In the genomic region with DNA sequence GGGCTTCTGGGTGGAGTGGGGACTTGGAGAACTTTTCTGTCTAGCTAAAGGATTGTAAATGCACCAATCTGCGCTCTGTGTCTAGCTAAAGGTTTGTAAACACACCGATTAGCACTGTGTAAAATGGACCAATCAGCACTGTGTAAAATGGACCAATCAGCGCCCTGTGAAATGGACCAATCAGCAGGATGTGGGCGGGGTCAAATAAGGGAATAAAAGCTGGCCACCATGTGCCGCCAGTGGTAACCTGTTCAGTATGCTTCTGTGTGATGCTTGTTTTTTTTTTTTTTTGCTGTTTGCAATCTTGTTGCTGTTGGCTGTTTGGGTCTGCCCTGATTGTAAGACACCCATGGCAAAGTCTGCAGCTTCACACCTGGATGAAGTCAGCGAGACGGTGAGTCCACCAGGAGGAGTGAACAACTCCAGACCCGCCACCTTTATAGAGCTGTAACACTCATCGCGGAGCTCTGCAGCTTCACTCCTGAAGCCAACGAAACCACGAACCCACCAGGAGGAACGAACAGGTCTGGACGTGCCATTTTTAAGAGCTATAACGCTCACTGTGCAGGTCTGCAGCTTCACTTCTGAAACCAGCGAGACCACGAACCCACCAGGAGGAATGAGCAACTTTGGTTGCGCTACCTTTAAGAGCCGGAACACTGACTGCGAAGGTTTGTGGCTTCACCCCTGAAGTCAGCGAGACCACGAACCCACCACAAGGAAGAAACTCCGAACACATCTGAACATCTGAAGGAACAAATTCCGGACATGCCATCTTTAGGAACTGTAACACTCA, we compare ENCODE assay signal across 9 cellular contexts.
DNase-seq lines count a peak whose midpoint lies in the region; TF ChIP-seq lines count a peak whose summit lies in the region.
"Had no signal": no experiment of that assay in that cellular context is flagged by ENCODE, and none has a peak within 500 bp of the region (broad histone marks: within the 10 kb centered on the region; RNA-seq: fewer than 3 reads in every experiment).

No MANE protein-coding gene starts in this region.

- H3K4me1 ChIP-seq in effector memory CD4-positive, alpha-beta T cell (ENCODE audit: control insufficient read depth, insufficient read depth, low read length, poor library complexity, severe bottlenecking): no peaks in the 10 kb centered on the region
- H3K4me1 ChIP-seq in hepatocyte (ENCODE audit: insufficient read depth): peaks cover 7% of the 10 kb centered on the region

- peak overlapping the region; percentile 6 for H3K27ac ChIP-seq in effector memory CD4-positive, alpha-beta T cell (ENCODE audit: insufficient read depth, low read length, poor library complexity, severe bottlenecking)
- no peak overlapping the region for H3K27ac ChIP-seq in hepatocyte
- H3K27ac ChIP-seq: suprapubic skin had no signal

- no peaks in the 10 kb centered on the region for H3K79me2 ChIP-seq in hepatocyte

- H3K4me3 ChIP-seq in effector memory CD4-positive, alpha-beta T cell (ENCODE audit: insufficient read depth, low read depth, low read length, poor library complexity, severe bottlenecking): peak overlapping the region; percentile 44
- H3K4me3 ChIP-seq in hepatocyte: no peak overlapping the region
- H3K4me3 ChIP-seq: suprapubic skin had no signal

- no peak overlapping the region for H2AFZ ChIP-seq in hepatocyte

- DNase-seq in HT-29 (ENCODE audit: low spot score) (peak; percentile 3), GOT3 (lab: John Stamatoyannopoulos, UW) (no peak), hepatocyte (ENCODE audit: low spot score) (no peak), 8988T (no peak)
- peak; percentile 54 to 65 for DNase-seq in activated CD4-positive, alpha-beta T cell treated with anti-CD3 and anti-CD28 coated beads, Interleukin-2, amount 50 U/mL, for 48 hours
- DNase-seq in effector memory CD4-positive, alpha-beta T cell: peak; percentile 47 to 67 (median 56)
- peak; percentile 27 to 59 for DNase-seq in stimulated activated CD8-positive, alpha-beta memory T cell treated with anti-CD3 and anti-CD28 coated beads, Interleukin-7, amount 100 ng/mL, for 48 hours (ENCODE audit: extremely low read depth in 1 of 2, low read depth in 1 of 2)
- DNase-seq: left colon had no signal

- H3K36me3 ChIP-seq in effector memory CD4-positive, alpha-beta T cell (ENCODE audit: control insufficient read depth, insufficient read depth, low read length): no peaks in the 10 kb centered on the region
- no peaks in the 10 kb centered on the region for H3K36me3 ChIP-seq in hepatocyte (replicated peaks; ENCODE audit: insufficient read depth, low read depth)
- H3K36me3 ChIP-seq: suprapubic skin had no signal

- H4K20me1 ChIP-seq in hepatocyte (ENCODE audit: insufficient read depth, poor library complexity, severe bottlenecking): no peaks in the 10 kb centered on the region

- no peak overlapping the region for H3K4me2 ChIP-seq in hepatocyte

- no peaks in the 10 kb centered on the region for H3K9me3 ChIP-seq in effector memory CD4-positive, alpha-beta T cell (ENCODE audit: control insufficient read depth, low read length)
- H3K9me3 ChIP-seq in hepatocyte (ENCODE audit: low read depth): no peaks in the 10 kb centered on the region
- H3K9me3 ChIP-seq: suprapubic skin had no signal

- no peak for TF ChIP-seq CTCF in hepatocyte (IDR thresholded peaks at IDR 0.05; ENCODE audit: poor library complexity)

- 95% methylated on average over 24 of the region's 24 CpGs for WGBS in hepatocyte (ENCODE audit: low lambda C conversion rate, missing lambda C conversion rate)

- H3K27me3 ChIP-seq in effector memory CD4-positive, alpha-beta T cell (replicated peaks; ENCODE audit: control insufficient read depth, insufficient read depth, low read length, poor library complexity, severe bottlenecking): no peaks in the 10 kb centered on the region
- no peaks in the 10 kb centered on the region for H3K27me3 ChIP-seq in hepatocyte
- H3K27me3 ChIP-seq: suprapubic skin had no signal

- no peaks in the 10 kb centered on the region for H3K9me2 ChIP-seq in hepatocyte (replicated peaks; ENCODE audit: insufficient read depth)

Comparison
In these comparisons a context has a peak if more than half of its experiments do, and no peak if none do; other contexts are left out.
1. DNase-seq: peak in HT-29 (single experiment), activated CD4-positive, alpha-beta T cell treated with anti-CD3 and anti-CD28 coated beads, Interleukin-2, amount 50 U/mL, for 48 hours (2 of 2), effector memory CD4-positive, alpha-beta T cell (3 of 3) and stimulated activated CD8-positive, alpha-beta memory T cell treated with anti-CD3 and anti-CD28 coated beads, Interleukin-7, amount 100 ng/mL, for 48 hours (2 of 2); none in GOT3 (single experiment), hepatocyte (single experiment) and 8988T (single experiment).